ENCODE assay signal across 8 cellular contexts in the genomic region with DNA sequence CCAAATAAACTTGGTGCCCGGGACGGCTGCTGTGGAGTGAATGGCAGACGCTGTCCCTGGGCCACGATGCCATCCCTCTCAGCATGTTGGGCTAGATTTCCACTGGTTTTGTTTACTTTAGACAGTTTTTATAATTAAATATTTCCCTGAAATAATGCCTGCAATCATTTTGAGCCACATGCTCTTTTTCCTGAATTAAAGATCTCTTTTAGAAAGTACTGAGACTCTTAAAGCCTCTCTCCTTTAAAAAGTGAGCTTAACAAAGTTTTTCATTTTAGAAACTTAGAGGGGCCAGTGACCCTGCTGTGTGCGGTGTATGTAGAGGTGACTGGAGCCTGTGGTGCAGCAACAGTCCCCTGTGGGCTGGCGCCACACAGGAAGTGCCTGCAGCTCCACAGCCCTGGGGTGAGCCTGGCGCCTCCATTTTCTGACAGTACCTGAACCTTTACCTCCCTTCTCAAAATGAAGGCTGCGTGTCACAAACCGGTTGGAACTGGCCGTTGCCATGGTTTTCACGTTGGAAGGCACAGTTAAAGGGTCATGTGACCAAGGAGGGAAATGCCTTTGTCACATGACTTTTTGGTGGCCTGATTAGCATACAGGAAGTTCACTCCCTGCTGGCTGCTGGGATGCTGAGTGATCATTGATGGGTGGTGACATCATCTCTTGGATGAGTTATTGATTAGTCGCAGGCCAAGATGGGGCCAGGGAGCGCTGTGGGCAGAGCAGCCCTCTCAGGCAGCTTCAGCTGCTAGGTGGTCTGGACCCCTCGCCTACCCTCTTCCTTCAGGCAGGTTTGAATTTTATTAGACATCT.
DNase-seq lines count a peak whose midpoint lies in the region; ATAC-seq lines count a peak whose summit lies in the region.

No MANE protein-coding gene starts in this region.

- H3K4me1 ChIP-seq in effector memory CD4-positive, alpha-beta T cell (ENCODE audit: control insufficient read depth, insufficient read depth, low read length, poor library complexity, severe bottlenecking): peaks cover 39% of the 10 kb centered on the region

- DNase-seq in NCI-H774 (lab: John Stamatoyannopoulos, UW) (peak; percentile 20), memory B cell (ENCODE audit: low spot score in 2 of 2) (peak; percentile 71 to 75), NCI-H128 (lab: John Stamatoyannopoulos, UW; ENCODE audit: unreplicated experiment) (no peak)
- DNase-seq in activated CD8-positive, alpha-beta memory T cell treated with anti-CD3 and anti-CD28 coated beads for 4 hours (ENCODE audit: low read depth in 2 of 2): peak; percentile 62 to 73
- peak; percentile 88 to 95 (median 92) for DNase-seq in effector memory CD4-positive, alpha-beta T cell
- peak; percentile 57 for DNase-seq in stimulated activated CD8-positive, alpha-beta memory T cell treated with anti-CD3 and anti-CD28 coated beads, Interleukin-12 subunit alpha, Interleukin-12 subunit beta, amount 100 ng/mL, for 4 hours (ENCODE audit: low read depth)

- H3K27ac Mint-ChIP-seq in memory B cell: peak overlapping the region; percentile 97

- H3K9me3 ChIP-seq in effector memory CD4-positive, alpha-beta T cell (ENCODE audit: control insufficient read depth, low read length): no peaks in the 10 kb centered on the region

- H3K4me3 ChIP-seq in effector memory CD4-positive, alpha-beta T cell (ENCODE audit: insufficient read depth, low read depth, low read length, poor library complexity, severe bottlenecking): peak overlapping the region; percentile 17

- H3K36me3 ChIP-seq in effector memory CD4-positive, alpha-beta T cell (ENCODE audit: control insufficient read depth, insufficient read depth, low read length): peaks cover 18% of the 10 kb centered on the region

- ATAC-seq in GM18498 (IDR thresholded peaks at IDR 0.05; ENCODE audit: unreplicated experiment) (peak; percentile 67), HG02885 (IDR thresholded peaks at IDR 0.05; ENCODE audit: poor library complexity, unreplicated experiment) (peak; percentile 51), memory B cell (ENCODE audit: low read depth) (peak; percentile 85)

- H3K4me1 Mint-ChIP-seq in memory B cell: peaks cover 28% of the 10 kb centered on the region

- H3K27ac ChIP-seq in effector memory CD4-positive, alpha-beta T cell (ENCODE audit: insufficient read depth, low read length, poor library complexity, severe bottlenecking): peak overlapping the region; percentile 87

- no peaks in the 10 kb centered on the region for H3K27me3 ChIP-seq in effector memory CD4-positive, alpha-beta T cell (replicated peaks; ENCODE audit: control insufficient read depth, insufficient read depth, low read length, poor library complexity, severe bottlenecking)

- peak overlapping the region; percentile 59 for H3K4me3 Mint-ChIP-seq in memory B cell

- no peaks in the 10 kb centered on the region for H3K9me3 Mint-ChIP-seq in memory B cell

- peaks cover 3% of the 10 kb centered on the region for H3K36me3 Mint-ChIP-seq in memory B cell

- no peaks in the 10 kb centered on the region for H3K27me3 Mint-ChIP-seq in memory B cell
